In the genomic region with DNA sequence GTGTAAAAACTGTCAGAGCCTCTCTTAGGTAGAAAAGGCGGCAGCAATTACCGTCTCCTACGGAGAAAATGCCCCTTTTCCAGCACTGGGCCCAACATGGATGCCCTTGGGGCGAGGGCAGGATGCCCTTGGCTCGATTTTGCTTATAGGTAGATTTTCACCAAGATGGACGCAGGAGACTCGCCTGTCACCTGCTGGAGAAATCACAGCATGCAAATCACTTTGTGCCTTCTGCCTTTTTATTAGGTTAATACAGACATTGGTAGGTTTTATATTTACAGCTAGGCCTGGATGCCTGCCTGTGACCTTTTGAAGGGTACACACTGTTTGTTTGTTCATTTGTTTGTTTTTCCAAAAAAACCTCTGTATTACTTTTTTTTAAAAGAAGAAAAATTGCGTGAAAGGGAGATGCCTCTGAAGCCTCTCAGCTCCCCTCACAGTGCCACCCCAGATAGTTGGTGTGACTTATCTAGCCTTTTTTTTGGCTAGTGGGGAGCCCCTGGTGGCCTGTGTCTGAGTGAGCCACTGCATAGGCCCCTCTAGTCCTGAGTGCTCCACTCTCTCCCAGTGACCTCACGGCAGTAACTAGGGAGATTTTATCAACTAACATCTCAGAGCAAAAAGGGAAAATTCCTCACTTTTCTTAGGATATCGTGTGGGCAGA, we compare ENCODE assay signal across 8 cellular contexts. TPM values are rescaled to one million over a fixed set of nuclear protein-coding genes. Genes with fewer than 3 reads are reported as not detected.
DNase-seq lines count a peak whose midpoint lies in the region; ATAC-seq and TF ChIP-seq lines count a peak whose summit lies in the region.

No MANE protein-coding gene starts in this region.

- peak; percentile 14 for ATAC-seq in memory B cell (ENCODE audit: low read depth)
- no peak for ATAC-seq in GM18517 (IDR thresholded peaks at IDR 0.05; ENCODE audit: unreplicated experiment)
- no peak for ATAC-seq in CD8-positive, alpha-beta T cell

- TF ChIP-seq POLR2A in breast epithelium (IDR thresholded peaks at IDR 0.05): no peak

- peak overlapping the region; percentile 46 for H3K27ac Mint-ChIP-seq in activated naive CD4-positive, alpha-beta T cell treated with anti-CD3 and anti-CD28 coated beads, Interleukin-2, amount 50 U/mL, for 24 hours
- peak overlapping the region; percentile 81 for H3K27ac Mint-ChIP-seq in memory B cell
- H3K27ac Mint-ChIP-seq in CD8-positive, alpha-beta T cell: no peak overlapping the region

- H3K9me3 ChIP-seq in breast epithelium: no peaks in the 10 kb centered on the region
- H3K9me3 ChIP-seq in CD8-positive, alpha-beta T cell (ENCODE audit: low read length): no peaks in the 10 kb centered on the region

- peak overlapping the region; percentile 90 for H3K4me3 Mint-ChIP-seq in activated naive CD4-positive, alpha-beta T cell treated with anti-CD3 and anti-CD28 coated beads, Interleukin-2, amount 50 U/mL, for 24 hours
- peak overlapping the region; percentile 55 for H3K4me3 Mint-ChIP-seq in memory B cell
- no peak overlapping the region for H3K4me3 Mint-ChIP-seq in CD8-positive, alpha-beta T cell

- H3K27me3 ChIP-seq in breast epithelium: no peaks in the 10 kb centered on the region
- H3K27me3 ChIP-seq in CD8-positive, alpha-beta T cell (ENCODE audit: insufficient read depth, low read length): no peaks in the 10 kb centered on the region

- peak overlapping the region; percentile 10 to 90 (median 78) for H3K4me3 ChIP-seq in breast epithelium
- no peak overlapping the region for H3K4me3 ChIP-seq in CD8-positive, alpha-beta T cell (ENCODE audit: low read depth, low read length)

- H3K36me3 Mint-ChIP-seq in activated naive CD4-positive, alpha-beta T cell treated with anti-CD3 and anti-CD28 coated beads, Interleukin-2, amount 50 U/mL, for 24 hours: peaks cover 11% of the 10 kb centered on the region
- no peaks in the 10 kb centered on the region for H3K36me3 Mint-ChIP-seq in memory B cell
- peaks cover 2% of the 10 kb centered on the region for H3K36me3 Mint-ChIP-seq in CD8-positive, alpha-beta T cell

- H3K9me3 Mint-ChIP-seq in activated naive CD4-positive, alpha-beta T cell treated with anti-CD3 and anti-CD28 coated beads, Interleukin-2, amount 50 U/mL, for 24 hours: no peaks in the 10 kb centered on the region
- H3K9me3 Mint-ChIP-seq in memory B cell: no peaks in the 10 kb centered on the region
- no peaks in the 10 kb centered on the region for H3K9me3 Mint-ChIP-seq in CD8-positive, alpha-beta T cell

- peak overlapping the region; percentile 90 to 91 for H3K27ac ChIP-seq in breast epithelium
- H3K27ac ChIP-seq in CD8-positive, alpha-beta T cell (ENCODE audit: low read depth, low read length): no peak overlapping the region

- peaks cover 0 to 22% of the 10 kb centered on the region in 2 donors for H3K4me1 ChIP-seq in breast epithelium
- peaks cover 24% of the 10 kb centered on the region for H3K4me1 ChIP-seq in CD8-positive, alpha-beta T cell (ENCODE audit: insufficient read depth, low read length)

- peak in 2 of 3 donors; percentile 37 to 57 for TF ChIP-seq CTCF in breast epithelium (IDR thresholded peaks at IDR 0.05)
- no peak for TF ChIP-seq CTCF in CD8-positive, alpha-beta T cell (IDR thresholded peaks at IDR 0.05)

- H3K27me3 Mint-ChIP-seq in activated naive CD4-positive, alpha-beta T cell treated with anti-CD3 and anti-CD28 coated beads, Interleukin-2, amount 50 U/mL, for 24 hours: no peaks in the 10 kb centered on the region
- H3K27me3 Mint-ChIP-seq in memory B cell: peaks cover 23% of the 10 kb centered on the region
- peaks cover 6% of the 10 kb centered on the region for H3K27me3 Mint-ChIP-seq in CD8-positive, alpha-beta T cell (ENCODE audit: low read depth)

- intact Hi-C loops in breast epithelium (cut with DNase I; ENCODE audit: low total_unique reads): no loop called here
- intact Hi-C loops in CD8-positive, alpha-beta T cell (cut with DNase I, micrococcal nuclease): loop anchor here (5.0 to 10.0 kb wide), 10 partner anchors 258 to 1392 kb away; a partner anchor contains a TSS

- peaks cover 50% of the 10 kb centered on the region for H3K4me1 Mint-ChIP-seq in activated naive CD4-positive, alpha-beta T cell treated with anti-CD3 and anti-CD28 coated beads, Interleukin-2, amount 50 U/mL, for 24 hours
- peaks cover 33% of the 10 kb centered on the region for H3K4me1 Mint-ChIP-seq in memory B cell
- H3K4me1 Mint-ChIP-seq in CD8-positive, alpha-beta T cell (ENCODE audit: low read depth): peaks cover 33% of the 10 kb centered on the region

- H3K36me3 ChIP-seq in breast epithelium: no peaks in the 10 kb centered on the region
- no peaks in the 10 kb centered on the region for H3K36me3 ChIP-seq in CD8-positive, alpha-beta T cell (ENCODE audit: insufficient read depth, low read length)

- POLR2A ChIA-PET in CD8-positive, alpha-beta T cell (lab: Charles Lee): no interaction called here
- POLR2A ChIA-PET in HEK293T (lab: Yijun Ruan, JAX): no interaction called here

- DNase-seq in activated naive CD4-positive, alpha-beta T cell (lab: John Stamatoyannopoulos, UW): no peak
- DNase-seq in NCI-H2196 (lab: John Stamatoyannopoulos, UW; ENCODE audit: unreplicated experiment) (peak; percentile 50), breast epithelium (ENCODE audit: low spot score in 2 of 2) (no peak), memory B cell (ENCODE audit: low spot score in 2 of 2) (no peak), HEK293T (ENCODE audit: extremely low spot score) (no peak)
- no peak for DNase-seq in CD8-positive, alpha-beta T cell

- CTCF ChIA-PET in CD8-positive, alpha-beta T cell (lab: Charles Lee): interaction anchor here (1.0 to 1.1 kb wide), 2 partner anchors 20 to 37 kb away, joined by 3 read pairs; no protein-coding TSS in a partner anchor
- CTCF ChIA-PET in HEK293T (lab: Yijun Ruan, JAX): interaction anchor here (0.6 to 1.5 kb wide), 3 partner anchors 8 to 763 kb away, joined by 3 to 5 read pairs (median 3); a partner anchor contains a TSS

TF ChIP-seq in HEK293T, 16 proteins besides CTCF, POLR2A, EP300 and RAD21:
- TF ChIP-seq TARDBP (IDR thresholded peaks at IDR 0.05) (no peak), L3MBTL2 (conservative IDR thresholded peaks at IDR 0.05) (no peak), ARNT (IDR thresholded peaks at IDR 0.05) (no peak), NFRKB (IDR thresholded peaks at IDR 0.05) (no peak), ELF4 (IDR thresholded peaks at IDR 0.05) (no peak), ZNF384 (IDR thresholded peaks at IDR 0.05) (no peak), SP1 (IDR thresholded peaks at IDR 0.05) (no peak), FOXM1 (IDR thresholded peaks at IDR 0.05; ENCODE audit: borderline replicate concordance) (no peak), FOXK2 (IDR thresholded peaks at IDR 0.05) (no peak), SUZ12 (IDR thresholded peaks at IDR 0.05) (no peak)
- TF ChIP-seq, protein P1, sequence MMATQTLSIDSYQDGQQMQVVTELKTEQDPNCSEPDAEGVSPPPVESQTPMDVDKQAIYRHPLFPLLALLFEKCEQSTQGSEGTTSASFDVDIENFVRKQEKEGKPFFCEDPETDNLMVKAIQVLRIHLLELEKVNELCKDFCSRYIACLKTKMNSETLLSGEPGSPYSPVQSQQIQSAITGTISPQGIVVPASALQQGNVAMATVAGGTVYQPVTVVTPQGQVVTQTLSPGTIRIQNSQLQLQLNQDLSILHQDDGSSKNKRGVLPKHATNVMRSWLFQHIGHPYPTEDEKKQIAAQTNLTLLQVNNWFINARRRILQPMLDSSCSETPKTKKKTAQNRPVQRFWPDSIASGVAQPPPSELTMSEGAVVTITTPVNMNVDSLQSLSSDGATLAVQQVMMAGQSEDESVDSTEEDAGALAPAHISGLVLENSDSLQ (IDR thresholded peaks at IDR 0.05): no peak

RNA-seq across cellular contexts. Expression of a gene that starts 2.5 kb away (rescaled TPM):
- 100 to 1,000 TPM in 1 of 3 donors, 10 to 100 TPM in 2; 21.8 to 173 (median 46.9) TPM for total RNA-seq in breast epithelium
- total RNA-seq in CD8-positive, alpha-beta T cell: 1 to 10 TPM; 2.6 to 3.0 TPM

Comparison
In these comparisons a context has a peak if more than half of its experiments do, and no peak if none do; other contexts are left out.
1. RNA of a gene that starts 2.5 kb away (total RNA-seq): 21.8 to 173 TPM in breast epithelium; 2.6 to 3.0 TPM in CD8-positive, alpha-beta T cell; every median in the first group is over 4 times any median in the second.